15 cellular contexts compared by ENCODE assay signal in the genomic region with DNA sequence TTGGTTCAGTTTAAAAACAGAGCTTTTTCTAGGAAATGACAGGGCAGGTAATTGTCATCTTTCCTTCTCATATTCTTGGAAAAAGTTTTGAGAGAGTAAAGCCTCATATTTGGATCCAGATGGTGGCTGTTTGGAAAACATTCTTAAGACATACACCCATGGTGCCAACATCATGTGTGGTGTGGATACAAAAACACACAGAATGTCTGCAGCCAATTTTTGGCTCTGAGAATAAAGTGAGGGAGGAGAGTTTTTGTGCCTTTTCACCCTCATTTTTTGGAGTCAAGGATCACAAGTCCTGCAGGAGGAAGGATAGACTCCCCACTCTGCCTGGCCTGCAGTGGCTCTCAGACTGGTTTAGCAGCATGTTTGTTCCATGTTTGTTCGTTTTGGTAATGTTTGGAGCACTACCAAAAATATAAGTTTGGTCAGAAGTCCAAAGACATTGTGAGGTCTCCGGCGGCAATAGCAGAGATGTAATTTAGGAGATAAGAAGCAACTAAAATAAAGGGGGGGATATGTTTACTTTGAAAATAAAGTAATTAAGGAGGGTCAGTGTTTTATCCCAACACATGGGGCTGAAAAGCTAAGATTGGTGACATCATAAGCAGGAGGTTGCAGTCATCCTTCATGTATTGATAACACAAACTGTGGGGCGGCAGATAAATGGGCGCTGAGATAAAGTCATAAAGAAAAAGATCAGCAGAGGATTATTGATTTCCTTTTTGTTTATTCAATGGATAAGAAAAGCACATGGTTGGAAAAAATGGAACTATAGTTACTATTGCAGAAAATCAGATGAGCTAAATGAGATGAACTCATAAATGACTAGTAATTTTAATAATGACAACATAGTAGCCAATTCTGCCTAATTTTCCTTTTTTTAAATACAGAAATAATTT. TPM values are rescaled to one million over a fixed set of nuclear protein-coding genes. Genes with fewer than 3 reads are reported as not detected.
DNase-seq lines count a peak whose midpoint lies in the region; ATAC-seq and TF ChIP-seq lines count a peak whose summit lies in the region.
"Had no signal": no experiment of that assay in that cellular context is flagged by ENCODE, and none has a peak within 500 bp of the region (broad histone marks: within the 10 kb centered on the region; RNA-seq: fewer than 3 reads in every experiment).

No MANE protein-coding gene starts in this region.

- H3K27me3 ChIP-seq in HUES48 (ENCODE audit: control insufficient read depth, insufficient read depth, low read length), result no peaks in the 10 kb centered on the region; the same call in 1 of the 2 replicates
- no peaks in the 10 kb centered on the region for H3K27me3 ChIP-seq in body of pancreas
- H3K27me3 ChIP-seq in stomach, result no peaks in the 10 kb centered on the region

- DNase-seq in body of pancreas, result peak; percentile 50 to 63 (median 52)
- no peak for DNase-seq in lower leg skin (ENCODE audit: low spot score in 2 of 2)
- peak; percentile 56 for DNase-seq in stomach
- no peak for DNase-seq in anterior cingulate cortex (lab: John Stamatoyannopoulos, UW)
- DNase-seq in HuH-7.5 (ENCODE audit: low spot score), result no peak
- DNase-seq: activated CD4-positive, alpha-beta T cell treated with anti-CD3 and anti-CD28 coated beads for 48 hours; activated effector memory CD4-positive, alpha-beta T cell treated with Interleukin-2 at 50 U/mL for 16 hours; cortex of kidney; HFFc6; NCI-H2081 treated with DMSO at 0.1 percent for 48 hours; occipital lobe; stimulated activated CD4-positive, alpha-beta T cell treated with anti-CD3 and anti-CD28 coated beads, Interleukin-4, amount 100 ng/mL, for 4 hours; stimulated activated naive CD8-positive, alpha-beta T cell treated with anti-CD3 and anti-CD28 coated beads, Interleukin-15, Interleukin-2, amounts not matched to agents 100 U/mL and 50 U/mL, for 24 hours had no signal

- TF ChIP-seq CTCF in body of pancreas (IDR thresholded peaks at IDR 0.05), result no peak
- TF ChIP-seq CTCF in lower leg skin (IDR thresholded peaks at IDR 0.05), result no peak
- TF ChIP-seq CTCF in stomach (IDR thresholded peaks at IDR 0.05), result no peak

- WGBS in body of pancreas, 2 donors, result 10 to 11% methylated on average over 5 of the region's 5 CpGs
- 55 to 64% methylated on average over 5 of the region's 5 CpGs for WGBS in lower leg skin, 2 donors
- 13 to 41% (median 28%) methylated on average over 5 of the region's 5 CpGs for WGBS in stomach, 5 donors

- peak overlapping the region; percentile 22 for H3K27ac ChIP-seq in HUES48 (ENCODE audit: low read depth, low read length)
- peak overlapping the region; percentile 57 to 86 (median 72) for H3K27ac ChIP-seq in body of pancreas
- H3K27ac ChIP-seq in stomach, result peak overlapping the region; percentile 75 to 91 (median 84)

- H3K4me1 ChIP-seq in HUES48 (ENCODE audit: control insufficient read depth, insufficient read depth, low read length) (peaks cover 27% of the 10 kb centered on the region), body of pancreas (peaks cover 43% of the 10 kb centered on the region), stomach (peaks cover 0 to 22% (median 10%) of the 10 kb centered on the region in 4 donors)

- H3K36me3 ChIP-seq in HUES48 (ENCODE audit: control insufficient read depth, insufficient read depth, low read length) (no peaks in the 10 kb centered on the region), body of pancreas (replicated peaks in 1 of 2; ENCODE audit: insufficient read depth in 1 of 2, low read depth in 2 of 2) (no peaks in the 10 kb centered on the region), stomach (no peaks in the 10 kb centered on the region)

- peak in 2 of 3 donors; percentile 70 to 75 for TF ChIP-seq POLR2A in body of pancreas (IDR thresholded peaks at IDR 0.05)
- TF ChIP-seq POLR2A in lower leg skin (IDR thresholded peaks at IDR 0.05), result no peak
- TF ChIP-seq POLR2A in stomach (IDR thresholded peaks at IDR 0.05), result no peak

- intact Hi-C loops in body of pancreas (cut with DNase I) (no loop called here), lower leg skin (cut with DNase I; ENCODE audit: low total_unique reads) (no loop called here), stomach (cut with DNase I; ENCODE audit: low total_unique reads) (no loop called here)

- H3K9me3 ChIP-seq in HUES48 (ENCODE audit: control insufficient read depth, insufficient read depth, low read length), result no peaks in the 10 kb centered on the region
- no peaks in the 10 kb centered on the region for H3K9me3 ChIP-seq in body of pancreas
- H3K9me3 ChIP-seq in stomach, result no peaks in the 10 kb centered on the region

- ATAC-seq in body of pancreas, result peak; percentile 72
- ATAC-seq in HG03469 (IDR thresholded peaks at IDR 0.05; ENCODE audit: unreplicated experiment), result no peak
- ATAC-seq: stimulated activated naive CD8-positive, alpha-beta T cell treated with anti-CD3 and anti-CD28 coated beads, Interleukin-15, Interleukin-2, amounts not matched to agents 100 U/mL and 50 U/mL, for 24 hours had no signal

- TF ChIP-seq EP300 in stomach (IDR thresholded peaks at IDR 0.05), result no peak

- no peak overlapping the region for H3K4me3 ChIP-seq in HUES48 (ENCODE audit: low read depth, low read length)
- peak overlapping the region in 1 of 2 donors; percentile 16 for H3K4me3 ChIP-seq in body of pancreas
- H3K4me3 ChIP-seq in lower leg skin (ENCODE audit: low read depth, poor library complexity, severe bottlenecking), result peak overlapping the region; percentile 13
- peak overlapping the region; percentile 18 to 43 (median 26) for H3K4me3 ChIP-seq in stomach

- H3K9ac ChIP-seq in HUES48 (ENCODE audit: low read depth, low read length), result no peak overlapping the region

RNA-seq across cellular contexts. Expression of gene NOSTRIN, which starts 0.6 kb away (rescaled TPM):
- total RNA-seq in body of pancreas (10 to 100 TPM; 34.8 to 64.3 TPM), lower leg skin (10 to 100 TPM in 2 of 4 donors, 1 to 10 TPM in 2; 3.0 to 20.8 (median 11.0) TPM), stomach (10 to 100 TPM; 20.9 to 71.2 (median 50.8) TPM)
- polyA plus RNA-seq in stomach, result 100 to 1,000 TPM in 1 of 3 donors, 10 to 100 TPM in 2; 13.3 to 117 (median 48.1) TPM
- total RNA-seq: HFFc6 had no signal

Comparison
In these comparisons a context has a peak if more than half of its experiments do, and no peak if none do; other contexts are left out.
1. H3K27ac ChIP-seq: peak in every context shown above with its lines; median percentile 84 in stomach; 72 in body of pancreas; 22 in HUES48.
2. DNase-seq: peak in body of pancreas (4 of 4) and stomach (single experiment); none in lower leg skin (0 of 2), anterior cingulate cortex (0 of 58) and HuH-7.5 (single experiment).
3. POLR2A ChIP-seq: peak in body of pancreas (2 of 3); none in lower leg skin (0 of 2) and stomach (0 of 4).